1 cellular context compared by ENCODE assay signal in the genomic region with DNA sequence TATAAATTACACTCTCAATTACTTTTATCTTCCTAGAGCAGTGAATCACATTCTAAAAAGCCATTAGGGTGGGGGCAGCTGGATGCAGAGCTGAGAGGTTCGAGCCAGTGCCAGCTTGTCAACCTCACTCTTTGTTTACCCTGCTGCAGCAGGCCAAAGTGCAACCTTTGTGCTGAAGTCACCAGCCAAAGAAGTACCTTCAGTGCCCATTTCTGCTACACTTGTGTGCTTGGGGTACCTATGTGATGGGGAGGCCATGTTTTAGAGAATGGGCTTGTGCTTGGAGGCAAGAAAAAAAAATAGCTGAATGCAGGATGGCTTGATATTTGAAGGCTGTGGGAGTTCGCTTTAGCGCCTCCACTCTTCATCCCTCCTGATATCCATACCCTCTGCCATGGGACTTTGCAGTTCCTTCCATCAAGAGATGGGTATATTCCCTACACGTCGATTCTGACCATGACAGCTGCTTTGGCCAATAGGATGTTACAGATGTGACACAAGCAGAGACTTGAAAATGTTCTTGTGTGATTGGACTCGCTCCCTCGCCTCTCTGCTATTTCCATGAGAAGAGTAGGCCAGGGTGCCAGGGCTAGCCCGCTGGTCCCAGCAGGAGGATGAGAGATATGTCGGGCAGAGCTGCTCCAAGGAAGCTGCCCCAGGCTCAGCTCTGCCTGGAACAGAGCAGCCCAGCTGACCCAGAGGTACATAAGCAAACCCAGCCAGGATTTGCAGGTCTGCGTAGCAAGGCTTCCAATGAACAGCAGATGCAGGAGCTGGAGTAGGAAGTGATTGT.
TF ChIP-seq lines count a peak whose summit lies in the region.

No MANE protein-coding gene starts in this region.

TF ChIP-seq in HepG2, 621 proteins besides CTCF, POLR2A, EP300 and RAD21 (continued from another document and continues in another):
- TF ChIP-seq, protein P1, sequence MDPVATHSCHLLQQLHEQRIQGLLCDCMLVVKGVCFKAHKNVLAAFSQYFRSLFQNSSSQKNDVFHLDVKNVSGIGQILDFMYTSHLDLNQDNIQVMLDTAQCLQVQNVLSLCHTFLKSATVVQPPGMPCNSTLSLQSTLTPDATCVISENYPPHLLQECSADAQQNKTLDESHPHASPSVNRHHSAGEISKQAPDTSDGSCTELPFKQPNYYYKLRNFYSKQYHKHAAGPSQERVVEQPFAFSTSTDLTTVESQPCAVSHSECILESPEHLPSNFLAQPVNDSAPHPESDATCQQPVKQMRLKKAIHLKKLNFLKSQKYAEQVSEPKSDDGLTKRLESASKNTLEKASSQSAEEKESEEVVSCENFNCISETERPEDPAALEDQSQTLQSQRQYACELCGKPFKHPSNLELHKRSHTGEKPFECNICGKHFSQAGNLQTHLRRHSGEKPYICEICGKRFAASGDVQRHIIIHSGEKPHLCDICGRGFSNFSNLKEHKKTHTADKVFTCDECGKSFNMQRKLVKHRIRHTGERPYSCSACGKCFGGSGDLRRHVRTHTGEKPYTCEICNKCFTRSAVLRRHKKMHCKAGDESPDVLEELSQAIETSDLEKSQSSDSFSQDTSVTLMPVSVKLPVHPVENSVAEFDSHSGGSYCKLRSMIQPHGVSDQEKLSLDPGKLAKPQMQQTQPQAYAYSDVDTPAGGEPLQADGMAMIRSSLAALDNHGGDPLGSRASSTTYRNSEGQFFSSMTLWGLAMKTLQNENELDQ (CRISPR knock-in tag; IDR thresholded peaks at IDR 0.05; ENCODE audit: borderline replicate concordance): no peak
- TF ChIP-seq U2AF1 (optimal IDR thresholded peaks at IDR 0.05; ENCODE audit: low read depth, low read length) (no peak), ZNF550 (CRISPR knock-in tag; IDR thresholded peaks at IDR 0.05; ENCODE audit: borderline replicate concordance) (no peak), HES4 (CRISPR knock-in tag; IDR thresholded peaks at IDR 0.05; ENCODE audit: borderline replicate concordance) (no peak), ZNF496 (CRISPR knock-in tag; IDR thresholded peaks at IDR 0.05; ENCODE audit: insufficient replicate concordance) (no peak), ZNF720 (CRISPR knock-in tag; IDR thresholded peaks at IDR 0.05) (no peak), NFRKB (IDR thresholded peaks at IDR 0.05) (no peak), MAZ (IDR thresholded peaks at IDR 0.05; ENCODE audit: borderline replicate concordance, low read depth, low read length) (peak; percentile 51; the same call in 1 of the 2 replicates), MAZ (CRISPR knock-in tag; IDR thresholded peaks at IDR 0.05; ENCODE audit: low read depth) (peak; percentile 72; the same call in 1 of the 2 replicates), THAP11 (CRISPR knock-in tag; IDR thresholded peaks at IDR 0.05) (0 out of 2 replicates have a peak, but pooled peaks have one; percentile 36), PHF5A (CRISPR knock-in tag; IDR thresholded peaks at IDR 0.05; ENCODE audit: low read depth, unreplicated experiment) (no peak), ZNF652 (CRISPR knock-in tag; IDR thresholded peaks at IDR 0.05; ENCODE audit: borderline replicate concordance, low read depth) (0 out of 2 replicates have a peak, but pooled peaks have one; percentile 36), ZNF589 (CRISPR knock-in tag; conservative IDR thresholded peaks at IDR 0.05) (no peak), ATF7 (IDR thresholded peaks at IDR 0.05) (no peak), ATF7 (CRISPR knock-in tag; IDR thresholded peaks at IDR 0.05) (no peak), BHLHE40 (IDR thresholded peaks at IDR 0.05; ENCODE audit: low read length) (no peak), CBX1 (IDR thresholded peaks at IDR 0.05; ENCODE audit: low read depth) (no peak), SOX6 (IDR thresholded peaks at IDR 0.05) (no peak), SOX6 (CRISPR knock-in tag; IDR thresholded peaks at IDR 0.05) (peak; percentile 84), HIVEP1 (CRISPR knock-in tag; IDR thresholded peaks at IDR 0.05) (no peak), BCL6 (CRISPR knock-in tag; IDR thresholded peaks at IDR 0.05) (peak; percentile 62; the same call in 1 of the 2 replicates), GABPA (IDR thresholded peaks at IDR 0.05; ENCODE audit: low read depth, low read length) (no peak), GABPA (CRISPR knock-in tag; IDR thresholded peaks at IDR 0.05; ENCODE audit: low read depth) (no peak), ZNF768 (CRISPR knock-in tag; IDR thresholded peaks at IDR 0.05) (peak; percentile 52; the same call in 1 of the 2 replicates), SMAD3 (CRISPR knock-in tag; IDR thresholded peaks at IDR 0.05) (no peak), ZNF331 (CRISPR knock-in tag; IDR thresholded peaks at IDR 0.05) (peak; percentile 78), SP4 (CRISPR knock-in tag; IDR thresholded peaks at IDR 0.05) (no peak; the same call in 1 of the 2 replicates), AGO2 (optimal IDR thresholded peaks at IDR 0.05; ENCODE audit: low read depth, low read length) (no peak), ZNF441 (CRISPR knock-in tag; IDR thresholded peaks at IDR 0.05; ENCODE audit: borderline replicate concordance) (no peak), ARNT2 (CRISPR knock-in tag; IDR thresholded peaks at IDR 0.05; ENCODE audit: low read depth) (no peak), ZNF713 (CRISPR knock-in tag; IDR thresholded peaks at IDR 0.05) (no peak), ZNF816 (CRISPR knock-in tag; IDR thresholded peaks at IDR 0.05; ENCODE audit: borderline replicate concordance) (no peak), RFX1 (IDR thresholded peaks at IDR 0.05) (no peak)
- TF ChIP-seq, protein P2, sequence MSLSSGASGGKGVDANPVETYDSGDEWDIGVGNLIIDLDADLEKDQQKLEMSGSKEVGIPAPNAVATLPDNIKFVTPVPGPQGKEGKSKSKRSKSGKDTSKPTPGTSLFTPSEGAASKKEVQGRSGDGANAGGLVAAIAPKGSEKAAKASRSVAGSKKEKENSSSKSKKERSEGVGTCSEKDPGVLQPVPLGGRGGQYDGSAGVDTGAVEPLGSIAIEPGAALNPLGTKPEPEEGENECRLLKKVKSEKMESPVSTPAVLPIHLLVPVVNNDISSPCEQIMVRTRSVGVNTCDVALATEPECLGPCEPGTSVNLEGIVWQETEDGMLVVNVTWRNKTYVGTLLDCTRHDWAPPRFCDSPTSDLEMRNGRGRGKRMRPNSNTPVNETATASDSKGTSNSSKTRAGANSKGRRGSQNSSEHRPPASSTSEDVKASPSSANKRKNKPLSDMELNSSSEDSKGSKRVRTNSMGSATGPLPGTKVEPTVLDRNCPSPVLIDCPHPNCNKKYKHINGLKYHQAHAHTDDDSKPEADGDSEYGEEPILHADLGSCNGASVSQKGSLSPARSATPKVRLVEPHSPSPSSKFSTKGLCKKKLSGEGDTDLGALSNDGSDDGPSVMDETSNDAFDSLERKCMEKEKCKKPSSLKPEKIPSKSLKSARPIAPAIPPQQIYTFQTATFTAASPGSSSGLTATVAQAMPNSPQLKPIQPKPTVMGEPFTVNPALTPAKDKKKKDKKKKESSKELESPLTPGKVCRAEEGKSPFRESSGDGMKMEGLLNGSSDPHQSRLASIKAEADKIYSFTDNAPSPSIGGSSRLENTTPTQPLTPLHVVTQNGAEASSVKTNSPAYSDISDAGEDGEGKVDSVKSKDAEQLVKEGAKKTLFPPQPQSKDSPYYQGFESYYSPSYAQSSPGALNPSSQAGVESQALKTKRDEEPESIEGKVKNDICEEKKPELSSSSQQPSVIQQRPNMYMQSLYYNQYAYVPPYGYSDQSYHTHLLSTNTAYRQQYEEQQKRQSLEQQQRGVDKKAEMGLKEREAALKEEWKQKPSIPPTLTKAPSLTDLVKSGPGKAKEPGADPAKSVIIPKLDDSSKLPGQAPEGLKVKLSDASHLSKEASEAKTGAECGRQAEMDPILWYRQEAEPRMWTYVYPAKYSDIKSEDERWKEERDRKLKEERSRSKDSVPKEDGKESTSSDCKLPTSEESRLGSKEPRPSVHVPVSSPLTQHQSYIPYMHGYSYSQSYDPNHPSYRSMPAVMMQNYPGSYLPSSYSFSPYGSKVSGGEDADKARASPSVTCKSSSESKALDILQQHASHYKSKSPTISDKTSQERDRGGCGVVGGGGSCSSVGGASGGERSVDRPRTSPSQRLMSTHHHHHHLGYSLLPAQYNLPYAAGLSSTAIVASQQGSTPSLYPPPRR (CRISPR knock-in tag; IDR thresholded peaks at IDR 0.05; ENCODE audit: borderline replicate concordance): peak; percentile 57; the same call in 1 of the 2 replicates
- TF ChIP-seq, protein P3, sequence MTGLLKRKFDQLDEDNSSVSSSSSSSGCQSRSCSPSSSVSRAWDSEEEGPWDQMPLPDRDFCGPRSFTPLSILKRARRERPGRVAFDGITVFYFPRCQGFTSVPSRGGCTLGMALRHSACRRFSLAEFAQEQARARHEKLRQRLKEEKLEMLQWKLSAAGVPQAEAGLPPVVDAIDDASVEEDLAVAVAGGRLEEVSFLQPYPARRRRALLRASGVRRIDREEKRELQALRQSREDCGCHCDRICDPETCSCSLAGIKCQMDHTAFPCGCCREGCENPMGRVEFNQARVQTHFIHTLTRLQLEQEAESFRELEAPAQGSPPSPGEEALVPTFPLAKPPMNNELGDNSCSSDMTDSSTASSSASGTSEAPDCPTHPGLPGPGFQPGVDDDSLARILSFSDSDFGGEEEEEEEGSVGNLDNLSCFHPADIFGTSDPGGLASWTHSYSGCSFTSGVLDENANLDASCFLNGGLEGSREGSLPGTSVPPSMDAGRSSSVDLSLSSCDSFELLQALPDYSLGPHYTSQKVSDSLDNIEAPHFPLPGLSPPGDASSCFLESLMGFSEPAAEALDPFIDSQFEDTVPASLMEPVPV (CRISPR knock-in tag; IDR thresholded peaks at IDR 0.05): no peak
- TF ChIP-seq, protein P4, sequence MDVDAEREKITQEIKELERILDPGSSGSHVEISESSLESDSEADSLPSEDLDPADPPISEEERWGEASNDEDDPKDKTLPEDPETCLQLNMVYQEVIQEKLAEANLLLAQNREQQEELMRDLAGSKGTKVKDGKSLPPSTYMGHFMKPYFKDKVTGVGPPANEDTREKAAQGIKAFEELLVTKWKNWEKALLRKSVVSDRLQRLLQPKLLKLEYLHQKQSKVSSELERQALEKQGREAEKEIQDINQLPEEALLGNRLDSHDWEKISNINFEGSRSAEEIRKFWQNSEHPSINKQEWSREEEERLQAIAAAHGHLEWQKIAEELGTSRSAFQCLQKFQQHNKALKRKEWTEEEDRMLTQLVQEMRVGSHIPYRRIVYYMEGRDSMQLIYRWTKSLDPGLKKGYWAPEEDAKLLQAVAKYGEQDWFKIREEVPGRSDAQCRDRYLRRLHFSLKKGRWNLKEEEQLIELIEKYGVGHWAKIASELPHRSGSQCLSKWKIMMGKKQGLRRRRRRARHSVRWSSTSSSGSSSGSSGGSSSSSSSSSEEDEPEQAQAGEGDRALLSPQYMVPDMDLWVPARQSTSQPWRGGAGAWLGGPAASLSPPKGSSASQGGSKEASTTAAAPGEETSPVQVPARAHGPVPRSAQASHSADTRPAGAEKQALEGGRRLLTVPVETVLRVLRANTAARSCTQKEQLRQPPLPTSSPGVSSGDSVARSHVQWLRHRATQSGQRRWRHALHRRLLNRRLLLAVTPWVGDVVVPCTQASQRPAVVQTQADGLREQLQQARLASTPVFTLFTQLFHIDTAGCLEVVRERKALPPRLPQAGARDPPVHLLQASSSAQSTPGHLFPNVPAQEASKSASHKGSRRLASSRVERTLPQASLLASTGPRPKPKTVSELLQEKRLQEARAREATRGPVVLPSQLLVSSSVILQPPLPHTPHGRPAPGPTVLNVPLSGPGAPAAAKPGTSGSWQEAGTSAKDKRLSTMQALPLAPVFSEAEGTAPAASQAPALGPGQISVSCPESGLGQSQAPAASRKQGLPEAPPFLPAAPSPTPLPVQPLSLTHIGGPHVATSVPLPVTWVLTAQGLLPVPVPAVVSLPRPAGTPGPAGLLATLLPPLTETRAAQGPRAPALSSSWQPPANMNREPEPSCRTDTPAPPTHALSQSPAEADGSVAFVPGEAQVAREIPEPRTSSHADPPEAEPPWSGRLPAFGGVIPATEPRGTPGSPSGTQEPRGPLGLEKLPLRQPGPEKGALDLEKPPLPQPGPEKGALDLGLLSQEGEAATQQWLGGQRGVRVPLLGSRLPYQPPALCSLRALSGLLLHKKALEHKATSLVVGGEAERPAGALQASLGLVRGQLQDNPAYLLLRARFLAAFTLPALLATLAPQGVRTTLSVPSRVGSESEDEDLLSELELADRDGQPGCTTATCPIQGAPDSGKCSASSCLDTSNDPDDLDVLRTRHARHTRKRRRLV (CRISPR knock-in tag; IDR thresholded peaks at IDR 0.05): no peak
- TF ChIP-seq, protein P5, sequence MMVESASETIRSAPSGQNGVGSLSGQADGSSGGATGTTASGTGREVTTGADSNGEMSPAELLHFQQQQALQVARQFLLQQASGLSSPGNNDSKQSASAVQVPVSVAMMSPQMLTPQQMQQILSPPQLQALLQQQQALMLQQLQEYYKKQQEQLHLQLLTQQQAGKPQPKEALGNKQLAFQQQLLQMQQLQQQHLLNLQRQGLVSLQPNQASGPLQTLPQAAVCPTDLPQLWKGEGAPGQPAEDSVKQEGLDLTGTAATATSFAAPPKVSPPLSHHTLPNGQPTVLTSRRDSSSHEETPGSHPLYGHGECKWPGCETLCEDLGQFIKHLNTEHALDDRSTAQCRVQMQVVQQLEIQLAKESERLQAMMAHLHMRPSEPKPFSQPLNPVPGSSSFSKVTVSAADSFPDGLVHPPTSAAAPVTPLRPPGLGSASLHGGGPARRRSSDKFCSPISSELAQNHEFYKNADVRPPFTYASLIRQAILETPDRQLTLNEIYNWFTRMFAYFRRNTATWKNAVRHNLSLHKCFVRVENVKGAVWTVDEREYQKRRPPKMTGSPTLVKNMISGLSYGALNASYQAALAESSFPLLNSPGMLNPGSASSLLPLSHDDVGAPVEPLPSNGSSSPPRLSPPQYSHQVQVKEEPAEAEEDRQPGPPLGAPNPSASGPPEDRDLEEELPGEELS (CRISPR knock-in tag; IDR thresholded peaks at IDR 0.05): peak; percentile 75; the same call in 1 of the 2 replicates
- TF ChIP-seq, protein P6, sequence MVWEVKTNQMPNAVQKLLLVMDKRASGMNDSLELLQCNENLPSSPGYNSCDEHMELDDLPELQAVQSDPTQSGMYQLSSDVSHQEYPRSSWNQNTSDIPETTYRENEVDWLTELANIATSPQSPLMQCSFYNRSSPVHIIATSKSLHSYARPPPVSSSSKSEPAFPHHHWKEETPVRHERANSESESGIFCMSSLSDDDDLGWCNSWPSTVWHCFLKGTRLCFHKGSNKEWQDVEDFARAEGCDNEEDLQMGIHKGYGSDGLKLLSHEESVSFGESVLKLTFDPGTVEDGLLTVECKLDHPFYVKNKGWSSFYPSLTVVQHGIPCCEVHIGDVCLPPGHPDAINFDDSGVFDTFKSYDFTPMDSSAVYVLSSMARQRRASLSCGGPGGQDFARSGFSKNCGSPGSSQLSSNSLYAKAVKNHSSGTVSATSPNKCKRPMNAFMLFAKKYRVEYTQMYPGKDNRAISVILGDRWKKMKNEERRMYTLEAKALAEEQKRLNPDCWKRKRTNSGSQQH (CRISPR knock-in tag; IDR thresholded peaks at IDR 0.05; ENCODE audit: low read depth): peak; percentile 81; the same call in 1 of the 2 replicates
- TF ChIP-seq, protein P7, sequence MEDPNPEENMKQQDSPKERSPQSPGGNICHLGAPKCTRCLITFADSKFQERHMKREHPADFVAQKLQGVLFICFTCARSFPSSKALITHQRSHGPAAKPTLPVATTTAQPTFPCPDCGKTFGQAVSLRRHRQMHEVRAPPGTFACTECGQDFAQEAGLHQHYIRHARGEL (CRISPR knock-in tag; IDR thresholded peaks at IDR 0.05): no peak
